8 cellular contexts compared by ENCODE assay signal in the genomic region with DNA sequence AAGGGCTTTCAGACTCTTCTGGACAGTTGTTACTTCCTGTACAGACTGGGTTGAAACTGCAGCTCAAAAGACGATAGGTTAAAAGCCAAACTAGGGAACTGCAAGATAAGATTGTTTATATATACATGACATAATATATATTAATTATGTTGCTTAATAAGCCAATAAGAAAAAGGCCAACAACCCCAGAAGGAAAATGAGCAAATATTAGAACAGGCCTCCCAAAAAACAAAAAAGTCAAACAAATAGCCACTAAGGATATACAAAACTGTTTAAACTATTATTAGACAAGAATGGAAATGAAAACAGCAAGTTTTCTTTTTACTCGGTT. TPM values are rescaled to one million over a fixed set of nuclear protein-coding genes. Genes with fewer than 3 reads are reported as not detected.
DNase-seq lines count a peak whose midpoint lies in the region; ATAC-seq, FAIRE-seq and TF ChIP-seq lines count a peak whose summit lies in the region.

No MANE protein-coding gene starts in this region.

- no peaks in the 10 kb centered on the region for H3K9me3 ChIP-seq in cardiac muscle cell (ENCODE audit: low read depth)
- no peaks in the 10 kb centered on the region for H3K9me3 ChIP-seq in uterus

- H2BK5ac ChIP-seq in mesendoderm (ENCODE audit: low read length) = no peak overlapping the region

- TF ChIP-seq CTCF in cardiac muscle cell (IDR thresholded peaks at IDR 0.05; ENCODE audit: low read depth, low read length) (no peak), astrocyte of the spinal cord (IDR thresholded peaks at IDR 0.05; ENCODE audit: low read depth, low read length) (no peak), uterus (IDR thresholded peaks at IDR 0.05) (no peak)

- ATAC-seq in HG02870 (IDR thresholded peaks at IDR 0.05; ENCODE audit: unreplicated experiment) = no peak
- no peak for ATAC-seq in GM18867 (IDR thresholded peaks at IDR 0.05; ENCODE audit: unreplicated experiment)

- FAIRE-seq in urothelium cell line (lab: Jason Lieb, UNC) = no peak

- H3K56ac ChIP-seq in mesendoderm (ENCODE audit: low read length) = peak overlapping the region; percentile 65

- H3K23ac ChIP-seq in mesendoderm (ENCODE audit: low read length) = no peak overlapping the region

- H3K27me3 ChIP-seq in cardiac muscle cell (no peaks in the 10 kb centered on the region), mesendoderm (ENCODE audit: insufficient read depth, low read length, poor library complexity) (no peaks in the 10 kb centered on the region), uterus (no peaks in the 10 kb centered on the region)

- no peak overlapping the region for H3K18ac ChIP-seq in mesendoderm (ENCODE audit: low read length)

- in situ Hi-C loops in astrocyte of the spinal cord (cut with HindIII; ENCODE audit: low sequenced_read_pairs) = no loop called here

- H3K27ac ChIP-seq in cardiac muscle cell (peak overlapping the region; percentile 93), mesendoderm (ENCODE audit: low read depth, low read length) (no peak overlapping the region), uterus (peak overlapping the region; percentile 76 to 89)

- H3K4me3 ChIP-seq in cardiac muscle cell = peak overlapping the region; percentile 57
- peak overlapping the region; percentile 84 for H3K4me3 ChIP-seq in astrocyte of the spinal cord (ENCODE audit: low read depth, low read length)
- H3K4me3 ChIP-seq in mesendoderm (ENCODE audit: low read length) = no peak overlapping the region
- peak overlapping the region; percentile 70 to 78 for H3K4me3 ChIP-seq in uterus

- H2BK120ac ChIP-seq in mesendoderm (ENCODE audit: low read depth, low read length) = no peak overlapping the region

- H3K79me2 ChIP-seq in mesendoderm (ENCODE audit: control insufficient read depth, insufficient read depth, low read length) = peaks cover 8% of the 10 kb centered on the region

- DNase-seq in cardiac muscle cell (ENCODE audit: low read depth in 1 of 2, low spot score in 1 of 2) = no peak
- no peak for DNase-seq in cardiac septum (ENCODE audit: low spot score)
- DNase-seq in astrocyte of the spinal cord (ENCODE audit: low read depth, low spot score) = no peak
- DNase-seq in mesendoderm = no peak
- no peak for DNase-seq in uterus
- no peak for DNase-seq in urothelium cell line (ENCODE audit: low spot score)

- no peak overlapping the region for H4K8ac ChIP-seq in mesendoderm (ENCODE audit: low read depth, low read length)

- no peak overlapping the region for H3K4me2 ChIP-seq in mesendoderm (ENCODE audit: low read length)

- no peak for TF ChIP-seq POLR2A in uterus (IDR thresholded peaks at IDR 0.05)

- H3K79me1 ChIP-seq in mesendoderm (ENCODE audit: low read length) = peaks cover 9% of the 10 kb centered on the region

- H4K5ac ChIP-seq in mesendoderm (ENCODE audit: low read length) = no peak overlapping the region

- no peak overlapping the region for H2AK5ac ChIP-seq in mesendoderm (ENCODE audit: low read length)

- intact Hi-C loops in cardiac septum (cut with DNase I) = no loop called here
- intact Hi-C loops in uterus (cut with DNase I; ENCODE audit: low total_unique reads) = no loop called here

- H2BK15ac ChIP-seq in mesendoderm (replicated peaks; ENCODE audit: low read depth) = no peak overlapping the region

- H3K36me3 ChIP-seq in cardiac muscle cell = peaks cover 9% of the 10 kb centered on the region
- H3K36me3 ChIP-seq in mesendoderm (ENCODE audit: control insufficient read depth, insufficient read depth, low read length) = peaks cover 2% of the 10 kb centered on the region
- H3K36me3 ChIP-seq in uterus = no peaks in the 10 kb centered on the region

- H3K9ac ChIP-seq in mesendoderm (ENCODE audit: low read length) = peak overlapping the region; percentile 40

- no peak overlapping the region for H3K4ac ChIP-seq in mesendoderm (ENCODE audit: low read depth, low read length)

- WGBS in mesendoderm (ENCODE audit: extremely low coverage, insufficient coverage, low lambda C conversion rate) = no CpG with 5 or more reads among the region's 2 CpGs

- H3K4me1 ChIP-seq in cardiac muscle cell (ENCODE audit: low read depth) = no peaks in the 10 kb centered on the region
- H3K4me1 ChIP-seq in mesendoderm (ENCODE audit: control insufficient read depth, low read depth, low read length) = peaks cover 5% of the 10 kb centered on the region
- no peaks in the 10 kb centered on the region for H3K4me1 ChIP-seq in uterus

RNA-seq across cellular contexts. Expression of a gene that starts 0.5 kb away (rescaled TPM):
- 21.5 and 38.6 TPM in 2 replicates for total RNA-seq in cardiac muscle cell
- 13.9 and 20.4 TPM in 2 replicates for polyA plus RNA-seq in cardiac muscle cell
- 8.9 TPM for total RNA-seq in cardiac septum
- polyA plus RNA-seq in mesendoderm (2013, experiment 1 of 2) = 5.6 TPM
- 5.8 TPM for polyA plus RNA-seq in mesendoderm (2013, experiment 2 of 2)
- total RNA-seq in uterus = 10 to 100 TPM; 12.0 to 79.6 (median 14.0) TPM

RNA-seq across cellular contexts. Expression of a gene that starts 59.2 kb away (rescaled TPM):
- 0.95 and 2.0 TPM in 2 replicates for total RNA-seq in cardiac muscle cell
- 1.7 and 1.8 TPM in 2 replicates for polyA plus RNA-seq in cardiac muscle cell
- total RNA-seq in cardiac septum = 2.6 TPM
- polyA plus RNA-seq in mesendoderm (2013, experiment 1 of 2) = 0.42 TPM
- 0.42 TPM for polyA plus RNA-seq in mesendoderm (2013, experiment 2 of 2)
- 10 to 100 TPM in 1 of 4 donors, 1 to 10 TPM in 2, under 1 TPM in 1; under 0.01 to 23.6 (median 8.8) TPM for total RNA-seq in uterus
